In the genomic region with DNA sequence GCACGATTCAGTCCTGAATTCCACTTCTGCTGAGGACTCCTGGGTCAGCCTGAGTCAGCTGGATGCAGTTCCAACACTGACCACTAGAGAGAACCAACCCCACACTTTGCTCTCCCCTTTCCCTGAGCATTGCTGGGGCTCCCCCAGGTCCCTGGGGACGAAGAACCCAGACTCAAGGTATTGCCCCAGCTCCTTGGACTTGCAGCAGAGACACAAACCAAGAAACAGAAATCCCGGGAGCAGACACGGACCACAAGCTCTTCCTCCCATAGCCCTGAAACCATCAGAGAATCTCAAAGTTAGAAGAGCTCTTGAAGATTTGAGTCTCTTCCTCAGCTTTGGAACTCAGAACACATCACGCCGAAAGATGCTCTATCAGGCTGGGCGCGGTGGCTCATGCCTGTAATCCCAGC, we compare ENCODE assay signal across 8 cellular contexts. TPM values are rescaled to one million over a fixed set of nuclear protein-coding genes. Genes with fewer than 3 reads are reported as not detected.
DNase-seq lines count a peak whose midpoint lies in the region; ATAC-seq and TF ChIP-seq lines count a peak whose summit lies in the region.

No MANE protein-coding gene starts in this region.

- peaks cover 3% of the 10 kb centered on the region for H3K4me1 Mint-ChIP-seq in osteocyte (ENCODE audit: unreplicated experiment)

- H3K4me3 Mint-ChIP-seq in osteocyte (ENCODE audit: unreplicated experiment) = no peak overlapping the region

- H3K36me3 ChIP-seq in PC-3 (ENCODE audit: low read depth, low read length) (no peaks in the 10 kb centered on the region), tibial nerve (no peaks in the 10 kb centered on the region)

- H3K79me2 ChIP-seq in PC-3 (ENCODE audit: low read length) = no peaks in the 10 kb centered on the region

- H3K27me3 ChIP-seq in PC-3 (ENCODE audit: low read length) = peaks cover 14% of the 10 kb centered on the region; the same call in 1 of the 2 replicates
- H3K27me3 ChIP-seq in tibial nerve = peaks cover 0 to 4% of the 10 kb centered on the region in 2 donors

- no peak for TF ChIP-seq POLR2A in tibial nerve (IDR thresholded peaks at IDR 0.05)

- H3K9ac ChIP-seq in PC-3 (ENCODE audit: low read length) = no peak overlapping the region

- no peaks in the 10 kb centered on the region for H3K9me2 ChIP-seq in PC-3 (replicated peaks; ENCODE audit: low read length)

- H3K27me3 Mint-ChIP-seq in osteocyte (ENCODE audit: unreplicated experiment) = peaks cover 41% of the 10 kb centered on the region

- peak; percentile 24 to 61 for DNase-seq in NCI-H524 (lab: John Stamatoyannopoulos, UW)
- DNase-seq in NCI-H524 treated with DMSO at 0.1 percent for 48 hours (lab: John Stamatoyannopoulos, UW) = no peak
- DNase-seq in PC-3 = peak; percentile 76
- DNase-seq in activated T-cell treated with anti-CD3 and anti-CD28 coated beads, Interleukin-2, amount 50 U/mL, for 1 hour = peak; percentile 72
- DNase-seq in fibroblast of mammary gland (ENCODE audit: low read depth) = peak; percentile 51
- no peak for DNase-seq in osteocyte (ENCODE audit: extremely low spot score, unreplicated experiment)
- peak; percentile 23 to 74 for DNase-seq in tibial nerve (ENCODE audit: low spot score in 2 of 2)

- ATAC-seq in HG03045 (IDR thresholded peaks at IDR 0.05; ENCODE audit: unreplicated experiment) = peak; percentile 64
- peak; percentile 95 for ATAC-seq in PC-3

- H2AFZ ChIP-seq in PC-3 (ENCODE audit: low read length) = no peak overlapping the region

- BruUV-seq in PC-3 (replicated peaks; lab: Mats Ljungman, UMichigan) = no TSS peak

- H3K4me1 ChIP-seq in PC-3 (ENCODE audit: insufficient read depth, low read length) = no peaks in the 10 kb centered on the region
- H3K4me1 ChIP-seq in tibial nerve = peaks cover 0 to 7% (median 0%) of the 10 kb centered on the region in 4 donors

- no peaks in the 10 kb centered on the region for H3F3A ChIP-seq in PC-3 (ENCODE audit: low read length, unreplicated experiment)

- H3K9me3 Mint-ChIP-seq in osteocyte (ENCODE audit: unreplicated experiment) = no peaks in the 10 kb centered on the region

- CTCF ChIA-PET in PC-3 (lab: Charles Lee) = interaction anchor here (0.6 to 3.2 kb wide), 14 partner anchors 10 to 214 kb away, joined by 3 to 33 read pairs (median 3); no protein-coding TSS in a partner anchor

- no peak overlapping the region for H3K27ac Mint-ChIP-seq in osteocyte (ENCODE audit: unreplicated experiment)

- H3K36me3 Mint-ChIP-seq in osteocyte (ENCODE audit: unreplicated experiment) = no peaks in the 10 kb centered on the region

- no peaks in the 10 kb centered on the region for H4K20me1 ChIP-seq in PC-3 (ENCODE audit: low read length)

- TF ChIP-seq CTCF in PC-3 (conservative IDR thresholded peaks at IDR 0.05; ENCODE audit: low read depth, low read length) (peak; percentile 91), fibroblast of mammary gland (conservative IDR thresholded peaks at IDR 0.05; ENCODE audit: control insufficient read depth, insufficient read depth, low read depth, low read length) (peak; percentile 87), osteocyte (IDR thresholded peaks at IDR 0.05) (peak; percentile 85), tibial nerve (IDR thresholded peaks at IDR 0.05) (peak; percentile 86 to 96 (median 91))

- POLR2A ChIA-PET in PC-3 (lab: Charles Lee; ENCODE audit: unreplicated experiment) = no interaction called here

- no peak for TF ChIP-seq EP300 in tibial nerve (IDR thresholded peaks at IDR 0.05)

- intact Hi-C loops in PC-3 (cut with micrococcal nuclease) = loop anchor here (1.0 to 10.0 kb wide), 6 partner anchors 33 to 365 kb away; no protein-coding TSS in a partner anchor

- H3K27ac ChIP-seq in PC-3 (ENCODE audit: low read length) (no peak overlapping the region), tibial nerve (no peak overlapping the region)

- no peak overlapping the region for H3K4me2 ChIP-seq in PC-3 (ENCODE audit: low read length)

- 48% methylated on average over 8 of the region's 8 CpGs for WGBS in tibial nerve, 2 donors

- H3K9me3 ChIP-seq in PC-3 (ENCODE audit: low read length) = no peaks in the 10 kb centered on the region
- H3K9me3 ChIP-seq in tibial nerve = no peaks in the 10 kb centered on the region

- no peak overlapping the region for H3K4me3 ChIP-seq in PC-3 (ENCODE audit: low read length)
- H3K4me3 ChIP-seq in fibroblast of mammary gland (ENCODE audit: control insufficient read depth, low read depth, low read length) = no peak overlapping the region
- no peak overlapping the region for H3K4me3 ChIP-seq in tibial nerve

RNA-seq across cellular contexts. Expression of a gene that starts 0.7 kb away (rescaled TPM):
- total RNA-seq in PC-3 (2014; rRNA removed) = not detected in 2 replicates
- not detected in 2 replicates for total RNA-seq in osteocyte
- not detected for total RNA-seq in tibial nerve

RNA-seq across cellular contexts. Expression of a gene that starts 8.3 kb away (rescaled TPM):
- total RNA-seq in PC-3 (2014; rRNA removed) = not detected in 2 replicates
- not detected in 2 replicates for total RNA-seq in osteocyte
- not detected for total RNA-seq in tibial nerve

RNA-seq across cellular contexts. Expression of a gene that starts 12.8 kb away (rescaled TPM):
- not detected in 2 replicates for total RNA-seq in PC-3 (2014; rRNA removed)
- total RNA-seq in osteocyte = not detected in 2 replicates
- 10 to 100 TPM in 2 of 4 donors, 1 to 10 TPM in 2; 8.6 to 10.9 (median 9.9) TPM for total RNA-seq in tibial nerve

RNA-seq across cellular contexts. Expression of a gene that starts 22.9 kb away (rescaled TPM):
- total RNA-seq in PC-3 (2014; rRNA removed) = not detected in 2 replicates
- total RNA-seq in osteocyte = not detected in 2 replicates
- total RNA-seq in tibial nerve = not detected

RNA-seq across cellular contexts. Expression of a gene that starts 37.6 kb away (rescaled TPM):
- total RNA-seq in PC-3 (2014; rRNA removed) (not detected in 2 replicates), osteocyte (not detected in 2 replicates), tibial nerve (not detected)

Comparison
In these comparisons a context has a peak if more than half of its experiments do, and no peak if none do; other contexts are left out.
1. DNase-seq: peak in NCI-H524 (2 of 2), PC-3 (single experiment), activated T-cell treated with anti-CD3 and anti-CD28 coated beads, Interleukin-2, amount 50 U/mL, for 1 hour (single experiment), fibroblast of mammary gland (single experiment) and tibial nerve (2 of 2); none in NCI-H524 treated with DMSO at 0.1 percent for 48 hours (single experiment) and osteocyte (single experiment).
2. Peak in every context shown above with its lines, with median percentiles within 50 percentile points of each other: CTCF ChIP-seq.